14 cellular contexts compared by ENCODE assay signal in genomic region chr2:204863351-204863750, GRCh38.
DNase-seq lines count a peak whose midpoint lies in the region; ATAC-seq and TF ChIP-seq lines count a peak whose summit lies in the region.
"Had no signal": no experiment of that assay in that cellular context is flagged by ENCODE, and none has a peak within 500 bp of the region (broad histone marks: within the 10 kb centered on the region; RNA-seq: fewer than 3 reads in every experiment).

No MANE protein-coding gene starts in this region.

- ATAC-seq in upper lobe of right lung = no peak
- ATAC-seq in GM19035 (IDR thresholded peaks at IDR 0.05; ENCODE audit: unreplicated experiment) = no peak
- ATAC-seq: A549, HCT116, HepG2 had no signal

- intact Hi-C loops in upper lobe of right lung (cut with DNase I) = no loop called here

- H3K9me3 ChIP-seq in adipocyte (ENCODE audit: control insufficient read depth, low read length) (no peaks in the 10 kb centered on the region), upper lobe of right lung (no peaks in the 10 kb centered on the region)
- H3K9me3 ChIP-seq: A549; BLaER1 treated with 17β-estradiol and CSF1 and Interleukin-3, amounts not matched to agents 10 nM and 100 nM had no signal

- H3K4me1 ChIP-seq in adipocyte (ENCODE audit: control insufficient read depth, insufficient read depth, low read length) (peaks cover 12% of the 10 kb centered on the region), upper lobe of right lung (no peaks in the 10 kb centered on the region)
- H3K4me1 ChIP-seq: A549; BLaER1 treated with 17β-estradiol and CSF1 and Interleukin-3, amounts not matched to agents 10 nM and 100 nM had no signal

- peak; percentile 50 for DNase-seq in EH (ENCODE audit: low read depth)
- DNase-seq in adipocyte (ENCODE audit: low read depth) = peak; percentile 40
- peak; percentile 28 for DNase-seq in fibroblast of gingiva (ENCODE audit: low read depth)
- DNase-seq in retina = no peak
- no peak for DNase-seq in NCI-H2227 treated with DMSO at 0.1 percent for 48 hours (lab: John Stamatoyannopoulos, UW)
- DNase-seq in upper lobe of right lung = no peak
- DNase-seq: CD4-positive, CD25-positive, alpha-beta regulatory T cell; DMS79; EL had no signal

- H3K9ac ChIP-seq in adipocyte (ENCODE audit: low read length) = no peak overlapping the region
- H3K9ac ChIP-seq: BLaER1 treated with 17β-estradiol and CSF1 and Interleukin-3, amounts not matched to agents 10 nM and 100 nM had no signal

- H3K4me3 ChIP-seq in adipocyte (ENCODE audit: low read length) (no peak overlapping the region), upper lobe of right lung (no peak overlapping the region)
- H3K4me3 ChIP-seq: A549; BLaER1 treated with 17β-estradiol and CSF1 and Interleukin-3, amounts not matched to agents 10 nM and 100 nM had no signal

- H3K27me3 ChIP-seq in adipocyte (replicated peaks; ENCODE audit: control insufficient read depth, insufficient read depth, low read length) = no peaks in the 10 kb centered on the region
- H3K27me3 ChIP-seq in upper lobe of right lung = no peaks in the 10 kb centered on the region
- H3K27me3 ChIP-seq: BLaER1 treated with 17β-estradiol and CSF1 and Interleukin-3, amounts not matched to agents 10 nM and 100 nM had no signal

- no peak for TF ChIP-seq CTCF in upper lobe of right lung (IDR thresholded peaks at IDR 0.05)

- H3K27ac ChIP-seq in upper lobe of right lung = no peak overlapping the region
- H3K27ac ChIP-seq: A549; BLaER1 treated with 17β-estradiol and CSF1 and Interleukin-3, amounts not matched to agents 10 nM and 100 nM had no signal

- no peaks in the 10 kb centered on the region for H3K36me3 ChIP-seq in adipocyte (ENCODE audit: control insufficient read depth, insufficient read depth, low read length, severe bottlenecking)
- no peaks in the 10 kb centered on the region for H3K36me3 ChIP-seq in upper lobe of right lung
- H3K36me3 ChIP-seq: BLaER1 treated with 17β-estradiol and CSF1 and Interleukin-3, amounts not matched to agents 10 nM and 100 nM had no signal

Comparison
In these comparisons a context has a peak if more than half of its experiments do, and no peak if none do; other contexts are left out.
1. DNase-seq: peak in EH (single experiment), adipocyte (single experiment) and fibroblast of gingiva (single experiment); none in retina (single experiment), NCI-H2227 treated with DMSO at 0.1 percent for 48 hours (single experiment) and upper lobe of right lung (single experiment).